In the genomic region with DNA sequence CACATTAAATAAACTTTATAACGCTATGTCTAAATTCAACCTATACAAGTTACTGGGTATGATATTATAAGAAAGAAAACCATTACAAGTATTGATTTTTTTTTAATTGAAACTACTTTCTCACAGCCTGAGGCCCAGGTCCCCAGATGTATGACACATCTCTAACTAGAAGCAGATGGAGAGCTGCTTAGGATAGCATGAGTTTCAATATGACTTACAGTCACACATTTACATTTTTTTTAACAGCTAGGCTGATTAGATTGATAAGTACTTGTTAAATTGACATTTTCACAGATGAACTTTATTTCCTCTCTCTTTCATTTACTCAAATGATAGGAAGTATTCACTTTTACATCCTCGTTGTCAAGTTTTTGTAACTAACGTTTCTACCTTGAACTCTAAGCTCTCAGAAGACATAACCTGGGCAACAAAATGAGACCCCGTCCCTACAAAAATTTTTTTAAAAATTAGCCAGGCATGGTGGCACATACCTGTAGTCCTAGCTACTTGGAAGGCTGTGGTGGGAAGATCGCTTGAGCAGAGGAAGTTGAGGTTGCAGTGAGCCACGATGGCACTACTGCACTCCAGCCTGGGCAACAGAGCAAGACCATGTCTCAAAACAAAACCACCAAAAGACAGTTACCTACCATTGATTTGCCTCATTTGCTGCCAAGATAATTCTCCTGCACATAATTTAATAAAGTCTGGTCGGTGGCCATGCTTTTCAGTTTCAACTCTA, we compare ENCODE assay signal across 8 cellular contexts. TPM values are rescaled to one million over a fixed set of nuclear protein-coding genes. Genes with fewer than 3 reads are reported as not detected.
DNase-seq lines count a peak whose midpoint lies in the region; ATAC-seq and TF ChIP-seq lines count a peak whose summit lies in the region.

No MANE protein-coding gene starts in this region.

- WGBS in upper lobe of left lung, 2 donors = 71 to 77% methylated on average over 7 of the region's 7 CpGs
- 87% methylated on average over 7 of the region's 7 CpGs for WGBS in esophagus muscularis mucosa

- intact Hi-C loops in activated CD4-positive, alpha-beta memory T cell treated with anti-CD3 and anti-CD28 coated beads for 36 hours (cut with micrococcal nuclease) = loop anchor here (1.0 to 10.0 kb wide), 7 partner anchors 16 to 300 kb away; a partner anchor contains a TSS
- intact Hi-C loops in esophagus muscularis mucosa (cut with DNase I) = no loop called here

- H3K27me3 ChIP-seq in upper lobe of left lung (no peaks in the 10 kb centered on the region), esophagus muscularis mucosa (no peaks in the 10 kb centered on the region)

- H3K9me3 Mint-ChIP-seq in activated CD4-positive, alpha-beta memory T cell treated with anti-CD3 and anti-CD28 coated beads for 36 hours = no peaks in the 10 kb centered on the region

- peaks cover 4% of the 10 kb centered on the region for H3K36me3 Mint-ChIP-seq in activated CD4-positive, alpha-beta memory T cell treated with anti-CD3 and anti-CD28 coated beads for 36 hours

- CTCF ChIA-PET in activated CD4-positive, alpha-beta memory T cell treated with anti-CD3 and anti-CD28 coated beads for 36 hours (lab: Charles Lee) = interaction anchor here (0.9 to 2.8 kb wide), 5 partner anchors 10 to 50 kb away, joined by 3 to 24 read pairs (median 5); no protein-coding TSS in a partner anchor

- no peak for TF ChIP-seq EP300 in upper lobe of left lung (IDR thresholded peaks at IDR 0.05)
- no peak for TF ChIP-seq EP300 in esophagus muscularis mucosa (IDR thresholded peaks at IDR 0.05)

- ATAC-seq in GM19023 (IDR thresholded peaks at IDR 0.05; ENCODE audit: unreplicated experiment) (peak; percentile 92), HG03045 (IDR thresholded peaks at IDR 0.05; ENCODE audit: unreplicated experiment) (peak; percentile 92), upper lobe of left lung (ENCODE audit: low FRiP score in 2 of 2) (no peak)

- no peaks in the 10 kb centered on the region for H3K9me3 ChIP-seq in upper lobe of left lung
- no peaks in the 10 kb centered on the region for H3K9me3 ChIP-seq in esophagus muscularis mucosa

- TF ChIP-seq CTCF in upper lobe of left lung (IDR thresholded peaks at IDR 0.05) (no peak), esophagus muscularis mucosa (IDR thresholded peaks at IDR 0.05) (no peak)

- peak; percentile 25 for DNase-seq in AG08396 (ENCODE audit: low spot score)
- DNase-seq in activated CD4-positive, alpha-beta memory T cell treated with anti-CD3 and anti-CD28 coated beads for 36 hours = peak; percentile 55
- DNase-seq in NCI-H446 treated with DMSO at 0.1 percent for 48 hours (lab: John Stamatoyannopoulos, UW) = no peak
- DNase-seq in upper lobe of left lung = no peak
- no peak for DNase-seq in NCI-H2081 treated with DMSO at 0.1 percent for 48 hours (lab: John Stamatoyannopoulos, UW)
- no peak for DNase-seq in esophagus muscularis mucosa (ENCODE audit: extremely low spot score)

- H3K27ac Mint-ChIP-seq in activated CD4-positive, alpha-beta memory T cell treated with anti-CD3 and anti-CD28 coated beads for 36 hours = peak overlapping the region; percentile 95

- H3K4me3 Mint-ChIP-seq in activated CD4-positive, alpha-beta memory T cell treated with anti-CD3 and anti-CD28 coated beads for 36 hours = peak overlapping the region; percentile 66

- H3K27ac ChIP-seq in upper lobe of left lung (no peak overlapping the region), esophagus muscularis mucosa (replicated peaks in 1 of 4) (no peak overlapping the region)

- POLR2A ChIA-PET in activated CD4-positive, alpha-beta memory T cell treated with anti-CD3 and anti-CD28 coated beads for 36 hours (lab: Charles Lee) = interaction anchor here (0.8 to 1.9 kb wide), 9 partner anchors 13 to 52 kb away, joined by 3 to 29 read pairs (median 4); a partner anchor contains a TSS

- H3K4me3 ChIP-seq in upper lobe of left lung = no peak overlapping the region
- H3K4me3 ChIP-seq in esophagus muscularis mucosa = no peak overlapping the region

- no peak for TF ChIP-seq POLR2A in upper lobe of left lung (IDR thresholded peaks at IDR 0.05)
- no peak for TF ChIP-seq POLR2A in esophagus muscularis mucosa (IDR thresholded peaks at IDR 0.05; ENCODE audit: low read depth)

- no peaks in the 10 kb centered on the region for H3K27me3 Mint-ChIP-seq in activated CD4-positive, alpha-beta memory T cell treated with anti-CD3 and anti-CD28 coated beads for 36 hours

- H3K36me3 ChIP-seq in upper lobe of left lung = no peaks in the 10 kb centered on the region
- no peaks in the 10 kb centered on the region for H3K36me3 ChIP-seq in esophagus muscularis mucosa

- peaks cover 85% of the 10 kb centered on the region for H3K4me1 Mint-ChIP-seq in activated CD4-positive, alpha-beta memory T cell treated with anti-CD3 and anti-CD28 coated beads for 36 hours (ENCODE audit: low read depth)

- H3K4me1 ChIP-seq in upper lobe of left lung (peaks cover 3 to 19% (median 16%) of the 10 kb centered on the region in 4 donors), esophagus muscularis mucosa (peaks cover 32 to 54% (median 45%) of the 10 kb centered on the region in 4 donors)

RNA-seq across cellular contexts. Expression of a gene that starts 52.4 kb away (rescaled TPM):
- 10 to 100 TPM; 53.8 to 55.4 TPM for total RNA-seq in activated CD4-positive, alpha-beta memory T cell treated with anti-CD3 and anti-CD28 coated beads for 36 hours
- 10 to 100 TPM in 4 of 6 donors, 1 to 10 TPM in 2; 7.9 to 18.8 (median 12.1) TPM for total RNA-seq in upper lobe of left lung
- total RNA-seq in esophagus muscularis mucosa = 10 to 100 TPM; 32.5 to 49.1 (median 41.5) TPM

Comparison
In these comparisons a context has a peak if more than half of its experiments do, and no peak if none do; other contexts are left out.
1. DNase-seq: peak in AG08396 (single experiment) and activated CD4-positive, alpha-beta memory T cell treated with anti-CD3 and anti-CD28 coated beads for 36 hours (single experiment); none in NCI-H446 treated with DMSO at 0.1 percent for 48 hours (single experiment), upper lobe of left lung (0 of 2), NCI-H2081 treated with DMSO at 0.1 percent for 48 hours (single experiment) and esophagus muscularis mucosa (single experiment).
2. ATAC-seq: peak in GM19023 (single experiment) and HG03045 (single experiment); none in upper lobe of left lung (0 of 2).